Comparison of ENCODE assay signal across 10 cellular contexts in the genomic region with DNA sequence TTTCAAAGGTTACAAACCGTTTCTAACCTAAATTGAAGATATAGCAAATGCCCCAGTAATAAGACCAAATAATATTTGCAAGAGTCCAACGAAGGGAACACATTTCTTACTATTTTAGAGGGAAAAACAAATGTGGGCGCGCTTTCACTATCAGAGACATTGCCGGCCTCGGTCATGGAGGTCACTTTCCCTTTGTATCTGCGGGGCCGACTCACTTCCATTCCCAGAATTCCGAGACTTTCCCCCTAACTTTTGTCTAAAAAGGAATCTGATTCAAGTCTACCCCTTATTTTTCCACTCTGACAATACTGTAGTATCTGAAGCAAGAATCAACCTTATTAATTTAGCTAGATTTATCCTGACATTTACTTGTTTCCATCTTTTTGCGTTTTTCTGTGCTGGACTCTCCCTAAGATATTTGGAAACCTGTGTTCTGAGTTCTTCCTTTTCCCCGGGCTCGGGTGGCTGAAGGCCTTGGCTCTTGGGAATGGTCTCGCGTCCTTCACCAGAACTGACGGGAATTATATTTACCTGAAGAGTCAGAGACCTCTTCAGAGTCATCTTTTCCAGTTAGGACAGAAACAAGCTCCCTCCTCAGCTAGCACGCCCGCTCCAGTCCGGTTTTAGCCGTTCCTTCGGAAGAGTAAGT.
DNase-seq lines count a peak whose midpoint lies in the region; TF ChIP-seq lines count a peak whose summit lies in the region.
"Had no signal": no experiment of that assay in that cellular context is flagged by ENCODE, and none has a peak within 500 bp of the region (broad histone marks: within the 10 kb centered on the region; RNA-seq: fewer than 3 reads in every experiment).

No MANE protein-coding gene starts in this region.

- 7% methylated on average over 20 of the region's 20 CpGs for WGBS in hepatocyte (ENCODE audit: low lambda C conversion rate, missing lambda C conversion rate)

- TF ChIP-seq CTCF in hepatocyte (IDR thresholded peaks at IDR 0.05; ENCODE audit: poor library complexity) = no peak

- CTCF ChIA-PET in HEK293T (lab: Yijun Ruan, JAX) = interaction anchor here (0.5 to 1.5 kb wide), 7 partner anchors 9 to 367 kb away, joined by 3 to 5 read pairs (median 4); no protein-coding TSS in a partner anchor

- POLR2A ChIA-PET in HEK293T (lab: Yijun Ruan, JAX) = interaction anchor here (0.7 to 2.1 kb wide), 9 partner anchors 26 to 398 kb away, joined by 3 to 23 read pairs (median 4); a partner anchor contains a TSS

- peak overlapping the region; percentile 39 for H3K27ac Mint-ChIP-seq in activated naive CD4-positive, alpha-beta T cell treated with anti-CD3 and anti-CD28 coated beads, Interleukin-2, amount 50 U/mL, for 24 hours
- no peak overlapping the region for H3K27ac Mint-ChIP-seq in activated T-helper 2 cell treated with anti-CD3 and anti-CD28 coated beads, Interferon-gamma antibody, Interleukin-2, Interleukin-4, amounts not matched to agents 10 μg/mL and 5 μg/mL and 100 μg/mL, durations not matched to agents 14 hours and 24 hours and 36 hours

- in situ Hi-C loops in G401 (cut with HindIII; ENCODE audit: low sequenced_read_pairs) = no loop called here

- H3K36me3 Mint-ChIP-seq in activated naive CD4-positive, alpha-beta T cell treated with anti-CD3 and anti-CD28 coated beads, Interleukin-2, amount 50 U/mL, for 24 hours = peaks cover 9% of the 10 kb centered on the region
- H3K36me3 Mint-ChIP-seq in activated T-helper 2 cell treated with anti-CD3 and anti-CD28 coated beads, Interferon-gamma antibody, Interleukin-2, Interleukin-4, amounts not matched to agents 10 μg/mL and 5 μg/mL and 100 μg/mL, durations not matched to agents 14 hours and 24 hours and 36 hours (ENCODE audit: low read depth) = peaks cover 3% of the 10 kb centered on the region

- H3K9ac ChIP-seq in subcutaneous abdominal adipose tissue (ENCODE audit: low read length in 5 of 5) = no peak overlapping the region

- peaks cover 32% of the 10 kb centered on the region for H3K9me3 Mint-ChIP-seq in activated naive CD4-positive, alpha-beta T cell treated with anti-CD3 and anti-CD28 coated beads, Interleukin-2, amount 50 U/mL, for 24 hours
- H3K9me3 Mint-ChIP-seq in activated T-helper 2 cell treated with anti-CD3 and anti-CD28 coated beads, Interferon-gamma antibody, Interleukin-2, Interleukin-4, amounts not matched to agents 10 μg/mL and 5 μg/mL and 100 μg/mL, durations not matched to agents 14 hours and 24 hours and 36 hours = peaks cover 30% of the 10 kb centered on the region

- H3K27me3 ChIP-seq in hepatocyte (peaks cover 58% of the 10 kb centered on the region), subcutaneous abdominal adipose tissue (ENCODE audit: control insufficient read depth in 5 of 5, insufficient read depth in 4 of 5, low read length in 5 of 5) (peaks cover 22 to 63% (median 46%) of the 10 kb centered on the region in 5 donors)

- H3K36me3 ChIP-seq in hepatocyte (replicated peaks; ENCODE audit: insufficient read depth, low read depth) (no peaks in the 10 kb centered on the region), subcutaneous abdominal adipose tissue (ENCODE audit: control insufficient read depth in 5 of 5, insufficient read depth in 5 of 5, low read length in 5 of 5) (no peaks in the 10 kb centered on the region)
- H3K36me3 ChIP-seq: heart right ventricle had no signal

- peaks cover 76% of the 10 kb centered on the region for H3K27me3 Mint-ChIP-seq in activated naive CD4-positive, alpha-beta T cell treated with anti-CD3 and anti-CD28 coated beads, Interleukin-2, amount 50 U/mL, for 24 hours
- peaks cover 82% of the 10 kb centered on the region for H3K27me3 Mint-ChIP-seq in activated T-helper 2 cell treated with anti-CD3 and anti-CD28 coated beads, Interferon-gamma antibody, Interleukin-2, Interleukin-4, amounts not matched to agents 10 μg/mL and 5 μg/mL and 100 μg/mL, durations not matched to agents 14 hours and 24 hours and 36 hours (ENCODE audit: low read depth)

- no peaks in the 10 kb centered on the region for H4K20me1 ChIP-seq in hepatocyte (ENCODE audit: insufficient read depth, poor library complexity, severe bottlenecking)

- H3K4me1 Mint-ChIP-seq in activated naive CD4-positive, alpha-beta T cell treated with anti-CD3 and anti-CD28 coated beads, Interleukin-2, amount 50 U/mL, for 24 hours = peaks cover 14% of the 10 kb centered on the region
- H3K4me1 Mint-ChIP-seq in activated T-helper 2 cell treated with anti-CD3 and anti-CD28 coated beads, Interferon-gamma antibody, Interleukin-2, Interleukin-4, amounts not matched to agents 10 μg/mL and 5 μg/mL and 100 μg/mL, durations not matched to agents 14 hours and 24 hours and 36 hours (ENCODE audit: low read depth) = peaks cover 33% of the 10 kb centered on the region

- H3K4me3 Mint-ChIP-seq in activated naive CD4-positive, alpha-beta T cell treated with anti-CD3 and anti-CD28 coated beads, Interleukin-2, amount 50 U/mL, for 24 hours = no peak overlapping the region
- peak overlapping the region; percentile 74 for H3K4me3 Mint-ChIP-seq in activated T-helper 2 cell treated with anti-CD3 and anti-CD28 coated beads, Interferon-gamma antibody, Interleukin-2, Interleukin-4, amounts not matched to agents 10 μg/mL and 5 μg/mL and 100 μg/mL, durations not matched to agents 14 hours and 24 hours and 36 hours (ENCODE audit: low read depth)

- peak overlapping the region; percentile 67 for H3K4me3 ChIP-seq in hepatocyte
- peak overlapping the region; percentile 18 to 47 (median 25) for H3K4me3 ChIP-seq in subcutaneous abdominal adipose tissue (ENCODE audit: low read depth in 1 of 5, low read length in 5 of 5)
- H3K4me3 ChIP-seq: psoas muscle had no signal

- H3K27ac ChIP-seq in hepatocyte = peak overlapping the region; percentile 20
- no peak overlapping the region for H3K27ac ChIP-seq in subcutaneous abdominal adipose tissue (ENCODE audit: low read depth, low read length)
- H3K27ac ChIP-seq: heart right ventricle, psoas muscle had no signal

- H3K9me2 ChIP-seq in hepatocyte (replicated peaks; ENCODE audit: insufficient read depth) = no peaks in the 10 kb centered on the region

- no peaks in the 10 kb centered on the region for H3K4me1 ChIP-seq in hepatocyte (ENCODE audit: insufficient read depth)
- peaks cover 0 to 14% (median 10%) of the 10 kb centered on the region in 5 donors for H3K4me1 ChIP-seq in subcutaneous abdominal adipose tissue (ENCODE audit: control insufficient read depth in 5 of 5, insufficient read depth in 5 of 5, low read length in 5 of 5)
- H3K4me1 ChIP-seq: psoas muscle had no signal

- intact Hi-C loops in activated T-helper 2 cell treated with anti-CD3 and anti-CD28 coated beads, Interferon-gamma antibody, Interleukin-2, Interleukin-4, amounts not matched to agents 10 μg/mL and 5 μg/mL and 100 μg/mL, durations not matched to agents 14 hours and 24 hours and 36 hours (cut with micrococcal nuclease) = loop anchor here (5.0 kb wide), 2 partner anchors 48 to 143 kb away; no protein-coding TSS in a partner anchor

- peak overlapping the region; percentile 72 for H2AFZ ChIP-seq in hepatocyte

- peak overlapping the region; percentile 85 for H3K4me2 ChIP-seq in hepatocyte

- H3K9me3 ChIP-seq in hepatocyte (ENCODE audit: low read depth) = no peaks in the 10 kb centered on the region
- H3K9me3 ChIP-seq in subcutaneous abdominal adipose tissue (ENCODE audit: control insufficient read depth in 5 of 5, low read length in 5 of 5) = peaks cover 0 to 6% (median 3%) of the 10 kb centered on the region in 5 donors
- H3K9me3 ChIP-seq: psoas muscle had no signal

- H3K79me2 ChIP-seq in hepatocyte = no peaks in the 10 kb centered on the region

- DNase-seq in activated naive CD4-positive, alpha-beta T cell treated with anti-CD3 and anti-CD28 coated beads, Interleukin-2, amount 50 U/mL, for 16 hours = no peak
- no peak for DNase-seq in activated T-helper 2 cell treated with anti-CD3 and anti-CD28 coated beads, Interferon-gamma antibody, Interleukin-2, Interleukin-4, amounts not matched to agents 10 μg/mL and 5 μg/mL and 100 μg/mL, durations not matched to agents 14 hours and 24 hours and 36 hours (ENCODE audit: low spot score)
- DNase-seq in hepatocyte (ENCODE audit: low spot score) (no peak), G401 (ENCODE audit: low spot score) (no peak), DMS153 (lab: John Stamatoyannopoulos, UW) (no peak), HEK293T (ENCODE audit: extremely low spot score) (no peak)
- DNase-seq: heart right ventricle, psoas muscle had no signal

TF ChIP-seq in HEK293T, 16 proteins besides CTCF, POLR2A, EP300 and RAD21:
- TF ChIP-seq ZNF384 (IDR thresholded peaks at IDR 0.05) (no peak), CTBP1 (IDR thresholded peaks at IDR 0.05; ENCODE audit: borderline replicate concordance) (no peak), ELF4 (IDR thresholded peaks at IDR 0.05) (no peak), SUZ12 (IDR thresholded peaks at IDR 0.05) (no peak), FOXA1 (IDR thresholded peaks at IDR 0.05) (no peak), HDGF (IDR thresholded peaks at IDR 0.05; ENCODE audit: borderline replicate concordance) (no peak), NFRKB (IDR thresholded peaks at IDR 0.05) (no peak), L3MBTL2 (conservative IDR thresholded peaks at IDR 0.05) (no peak), SP1 (IDR thresholded peaks at IDR 0.05) (no peak), TARDBP (IDR thresholded peaks at IDR 0.05) (no peak), BHLHE40 (IDR thresholded peaks at IDR 0.05; ENCODE audit: borderline replicate concordance) (no peak), FOXM1 (IDR thresholded peaks at IDR 0.05; ENCODE audit: borderline replicate concordance) (no peak), ARNT (IDR thresholded peaks at IDR 0.05) (no peak), FOXK2 (IDR thresholded peaks at IDR 0.05) (no peak), LEF1 (IDR thresholded peaks at IDR 0.05; ENCODE audit: borderline replicate concordance) (no peak)
- TF ChIP-seq, protein P1, sequence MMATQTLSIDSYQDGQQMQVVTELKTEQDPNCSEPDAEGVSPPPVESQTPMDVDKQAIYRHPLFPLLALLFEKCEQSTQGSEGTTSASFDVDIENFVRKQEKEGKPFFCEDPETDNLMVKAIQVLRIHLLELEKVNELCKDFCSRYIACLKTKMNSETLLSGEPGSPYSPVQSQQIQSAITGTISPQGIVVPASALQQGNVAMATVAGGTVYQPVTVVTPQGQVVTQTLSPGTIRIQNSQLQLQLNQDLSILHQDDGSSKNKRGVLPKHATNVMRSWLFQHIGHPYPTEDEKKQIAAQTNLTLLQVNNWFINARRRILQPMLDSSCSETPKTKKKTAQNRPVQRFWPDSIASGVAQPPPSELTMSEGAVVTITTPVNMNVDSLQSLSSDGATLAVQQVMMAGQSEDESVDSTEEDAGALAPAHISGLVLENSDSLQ (IDR thresholded peaks at IDR 0.05) = no peak
TF ChIP-seq in HEK293T: peak in this region for 0.
